Comparison of ENCODE assay signal across 1 cellular context in the genomic region with DNA sequence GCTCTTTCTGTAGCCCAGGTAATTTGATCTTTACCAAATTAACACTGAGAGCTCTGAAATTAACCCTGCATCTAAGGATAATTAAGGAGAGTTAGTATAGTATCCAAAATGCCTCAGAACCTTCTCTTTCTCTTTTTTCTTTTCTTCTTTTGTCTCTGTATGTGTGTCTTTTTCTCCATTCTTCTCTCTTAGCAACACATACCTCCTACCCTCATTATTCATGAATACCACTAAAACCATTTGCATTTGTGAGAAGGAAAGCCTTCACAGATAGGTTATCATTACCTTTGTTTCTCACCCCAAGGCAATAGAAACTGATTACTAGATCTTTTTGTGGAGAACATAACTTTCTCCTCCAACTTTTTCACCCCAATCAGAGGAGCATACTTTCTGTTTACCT.
TF ChIP-seq lines count a peak whose summit lies in the region.

No MANE protein-coding gene starts in this region.

TF ChIP-seq in WTC11, 78 proteins besides CTCF, POLR2A, EP300 and RAD21 (continued from another document):
- TF ChIP-seq, protein P1, sequence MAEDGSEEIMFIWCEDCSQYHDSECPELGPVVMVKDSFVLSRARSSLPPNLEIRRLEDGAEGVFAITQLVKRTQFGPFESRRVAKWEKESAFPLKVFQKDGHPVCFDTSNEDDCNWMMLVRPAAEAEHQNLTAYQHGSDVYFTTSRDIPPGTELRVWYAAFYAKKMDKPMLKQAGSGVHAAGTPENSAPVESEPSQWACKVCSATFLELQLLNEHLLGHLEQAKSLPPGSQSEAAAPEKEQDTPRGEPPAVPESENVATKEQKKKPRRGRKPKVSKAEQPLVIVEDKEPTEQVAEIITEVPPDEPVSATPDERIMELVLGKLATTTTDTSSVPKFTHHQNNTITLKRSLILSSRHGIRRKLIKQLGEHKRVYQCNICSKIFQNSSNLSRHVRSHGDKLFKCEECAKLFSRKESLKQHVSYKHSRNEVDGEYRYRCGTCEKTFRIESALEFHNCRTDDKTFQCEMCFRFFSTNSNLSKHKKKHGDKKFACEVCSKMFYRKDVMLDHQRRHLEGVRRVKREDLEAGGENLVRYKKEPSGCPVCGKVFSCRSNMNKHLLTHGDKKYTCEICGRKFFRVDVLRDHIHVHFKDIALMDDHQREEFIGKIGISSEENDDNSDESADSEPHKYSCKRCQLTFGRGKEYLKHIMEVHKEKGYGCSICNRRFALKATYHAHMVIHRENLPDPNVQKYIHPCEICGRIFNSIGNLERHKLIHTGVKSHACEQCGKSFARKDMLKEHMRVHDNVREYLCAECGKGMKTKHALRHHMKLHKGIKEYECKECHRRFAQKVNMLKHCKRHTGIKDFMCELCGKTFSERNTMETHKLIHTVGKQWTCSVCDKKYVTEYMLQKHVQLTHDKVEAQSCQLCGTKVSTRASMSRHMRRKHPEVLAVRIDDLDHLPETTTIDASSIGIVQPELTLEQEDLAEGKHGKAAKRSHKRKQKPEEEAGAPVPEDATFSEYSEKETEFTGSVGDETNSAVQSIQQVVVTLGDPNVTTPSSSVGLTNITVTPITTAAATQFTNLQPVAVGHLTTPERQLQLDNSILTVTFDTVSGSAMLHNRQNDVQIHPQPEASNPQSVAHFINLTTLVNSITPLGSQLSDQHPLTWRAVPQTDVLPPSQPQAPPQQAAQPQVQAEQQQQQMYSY (CRISPR knock-in tag; IDR thresholded peaks at IDR 0.05), result no peak
- no peak for TF ChIP-seq ZBTB21 (CRISPR knock-in tag; IDR thresholded peaks at IDR 0.05; ENCODE audit: borderline replicate concordance)
- no peak for TF ChIP-seq ZNF423 (CRISPR knock-in tag; IDR thresholded peaks at IDR 0.05)
- no peak for TF ChIP-seq ZNF219 (CRISPR knock-in tag; IDR thresholded peaks at IDR 0.05; ENCODE audit: borderline replicate concordance)
- no peak for TF ChIP-seq GRHL2 (CRISPR knock-in tag; IDR thresholded peaks at IDR 0.05; ENCODE audit: insufficient replicate concordance, severe bottlenecking)
- TF ChIP-seq TEAD4 (CRISPR knock-in tag; IDR thresholded peaks at IDR 0.05), result no peak
